8 cellular contexts compared by ENCODE assay signal in the genomic region with DNA sequence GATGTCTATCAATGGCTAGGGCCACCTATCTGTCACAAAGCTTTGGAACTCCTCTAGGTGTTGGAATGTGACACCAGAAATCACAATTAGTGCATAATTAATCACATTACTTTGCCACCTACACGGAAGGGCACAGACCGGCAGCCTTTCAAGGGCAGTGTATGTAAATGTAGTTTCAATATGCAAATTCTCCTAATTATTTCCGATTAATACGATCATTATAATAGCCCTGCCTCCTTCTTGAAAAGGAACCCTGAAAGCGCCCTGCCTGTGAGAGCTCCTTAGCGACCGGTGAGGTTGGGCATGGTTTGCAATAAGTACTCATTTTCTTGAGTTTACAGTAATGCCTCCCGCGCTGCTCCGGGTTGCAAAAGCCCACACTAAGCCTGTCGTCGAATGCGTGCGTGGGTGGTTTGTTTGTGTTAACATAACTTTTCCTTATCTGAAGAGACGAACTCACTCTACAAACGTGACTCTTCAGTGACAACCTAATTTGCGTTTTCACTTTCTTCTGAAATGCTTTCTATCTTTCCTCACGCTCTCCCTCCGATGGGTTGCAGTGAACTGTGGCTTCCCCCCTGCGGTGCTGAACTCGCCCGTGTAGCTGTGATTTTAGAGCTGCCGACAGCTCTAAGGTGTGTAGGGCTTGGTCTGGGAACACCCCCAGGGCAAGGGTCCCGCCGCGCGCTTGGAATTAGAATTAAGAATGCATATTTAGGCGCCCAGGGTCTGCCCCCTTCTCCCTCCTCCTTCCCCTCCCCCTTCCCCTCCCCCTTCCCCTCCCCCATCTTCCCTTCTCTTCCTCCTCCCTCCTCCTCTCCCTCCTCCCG. TPM values are rescaled to one million over a fixed set of nuclear protein-coding genes. Genes with fewer than 3 reads are reported as not detected.
DNase-seq lines count a peak whose midpoint lies in the region; ATAC-seq and TF ChIP-seq lines count a peak whose summit lies in the region.

No MANE protein-coding gene starts in this region.

- ATAC-seq in lower lobe of right lung (peak in 1 of 2 donors; percentile 22), HG02884 (IDR thresholded peaks at IDR 0.05; ENCODE audit: unreplicated experiment) (no peak)

- H3K9me3 ChIP-seq in lower lobe of right lung: no peaks in the 10 kb centered on the region

- DNase-seq in ACHN (peak; percentile 75), H4 (ENCODE audit: low spot score) (peak; percentile 62), NCI-H510A (lab: John Stamatoyannopoulos, UW) (peak; percentile 47), dedifferentiated amniotic fluid mesenchymal stem cell (ENCODE audit: extremely low spot score) (peak; percentile 88), lower lobe of right lung (peak; percentile 89)
- peak; percentile 93 for DNase-seq in activated CD4-positive, alpha-beta T cell treated with anti-CD3 and anti-CD28 coated beads for 48 hours
- peak; percentile 80 to 90 (median 82) for DNase-seq in stimulated activated CD4-positive, alpha-beta T cell treated with anti-CD3 and anti-CD28 coated beads, TNF-alpha, amount 100 ng/mL, for 24 hours (ENCODE audit: low read depth in 3 of 3)

- H3K4me1 ChIP-seq in lower lobe of right lung: peaks cover 46% of the 10 kb centered on the region

- peak overlapping the region; percentile 71 for H3K4me3 ChIP-seq in lower lobe of right lung

- intact Hi-C loops in lower lobe of right lung (cut with DNase I): no loop called here

- no peaks in the 10 kb centered on the region for H3K36me3 ChIP-seq in lower lobe of right lung

- H3K27ac ChIP-seq in lower lobe of right lung: peak overlapping the region; percentile 99

- H3K27me3 ChIP-seq in lower lobe of right lung (ENCODE audit: low read depth): no peaks in the 10 kb centered on the region

- no peak for TF ChIP-seq CTCF in lower lobe of right lung (IDR thresholded peaks at IDR 0.05)

- in situ Hi-C loops in ACHN (cut with HindIII; ENCODE audit: low pct_ligation_motif_present, low pct_unique_long_range_greater_than_20kb, low sequenced_read_pairs): no loop called here

RNA-seq across cellular contexts. Expression of gene ID2, which starts 0.7 kb away (rescaled TPM):
- 57.8 and 80.4 TPM in 2 replicates for total RNA-seq in H4 (2014; rRNA removed; shearing (Covaris generic))
- total RNA-seq in lower lobe of right lung: 102 TPM
